Comparison of ENCODE assay signal across 27 cellular contexts in the genomic region with DNA sequence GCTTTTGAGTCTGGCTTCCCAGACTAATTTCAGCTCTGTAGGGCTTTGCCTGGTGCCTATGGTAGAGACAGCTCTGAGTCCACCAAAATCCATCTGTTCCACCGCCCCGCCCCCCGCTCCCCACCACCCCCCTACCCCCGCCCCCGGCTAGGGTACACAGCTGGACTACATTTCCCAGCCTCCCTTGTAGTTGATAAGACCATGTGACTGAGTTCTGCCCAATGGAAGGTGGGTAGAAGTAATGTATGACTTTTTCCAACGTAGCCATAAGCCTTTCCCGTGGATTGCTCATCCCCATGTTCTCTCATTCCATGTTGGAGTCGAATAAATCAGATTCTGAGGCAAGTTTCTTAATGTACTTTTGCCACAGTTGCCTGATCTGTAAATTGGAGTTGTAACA.
"Had no signal": no experiment of that assay in that cellular context is flagged by ENCODE, and none has a peak within 500 bp of the region (broad histone marks: within the 10 kb centered on the region; RNA-seq: fewer than 3 reads in every experiment).

No MANE protein-coding gene starts in this region.

- H3K9me3 ChIP-seq: esophagus muscularis mucosa, esophagus squamous epithelium, gastrocnemius medialis, heart left ventricle had no signal

- H3K4me1 ChIP-seq: esophagus muscularis mucosa, esophagus squamous epithelium, foreskin keratinocyte, gastrocnemius medialis, gastroesophageal sphincter, heart left ventricle, heart right ventricle had no signal

- ATAC-seq: effector memory CD8-positive, alpha-beta T cell; esophagus mucosa; foreskin keratinocyte; gastrocnemius medialis; gastroesophageal sphincter; heart left ventricle; heart right ventricle had no signal

- H2AFZ ChIP-seq: hepatocyte had no signal

- H3K4me2 ChIP-seq: hepatocyte had no signal

- H3K4me3 ChIP-seq: coronary artery, dorsolateral prefrontal cortex, esophagus muscularis mucosa, esophagus squamous epithelium, gastrocnemius medialis, gastroesophageal sphincter, heart left ventricle, heart right ventricle, hepatocyte had no signal

- DNase-seq: cortex of kidney; dermis blood vessel endothelial cell; dorsolateral prefrontal cortex; effector CD4-positive, alpha-beta T cell; effector CD8-positive, alpha-beta T cell; effector memory CD4-positive, alpha-beta T cell; effector memory CD8-positive, alpha-beta T cell; endodermal cell; erythroblast; esophagus squamous epithelium; foreskin fibroblast; foreskin keratinocyte; foreskin melanocyte; gastrocnemius medialis; glutamatergic neuron; heart left ventricle; heart right ventricle; hippocampal formation had no signal

- H3K27me3 ChIP-seq: dorsolateral prefrontal cortex, esophagus muscularis mucosa, esophagus squamous epithelium, foreskin keratinocyte, gastrocnemius medialis, heart left ventricle, hepatocyte had no signal

- H3K27ac ChIP-seq: coronary artery, dorsolateral prefrontal cortex, epithelial cell of prostate, esophagus muscularis mucosa, esophagus squamous epithelium, foreskin keratinocyte, gastrocnemius medialis, gastroesophageal sphincter, heart left ventricle, heart right ventricle, hepatocyte had no signal

- H3K79me2 ChIP-seq: hepatocyte had no signal

- FAIRE-seq: endometrium, endothelial cell of umbilical vein, frontal cortex had no signal

- H3K36me3 ChIP-seq: esophagus muscularis mucosa, esophagus squamous epithelium, gastrocnemius medialis, gastroesophageal sphincter, heart left ventricle, heart right ventricle had no signal
